8 cellular contexts compared by ENCODE assay signal in genomic region chr12:54398995-54399793, GRCh38. TPM values are rescaled to one million over a fixed set of nuclear protein-coding genes. Genes with fewer than 3 reads are reported as not detected.
A peak's percentile ranks its signal among the peaks of the same experiment; 100 is the strongest.
DNase-seq lines count a peak whose midpoint lies in the region; ATAC-seq, FAIRE-seq and TF ChIP-seq lines count a peak whose summit lies in the region.

No MANE protein-coding gene starts in this region.

- H3K27ac ChIP-seq in A549 (no peak overlapping the region), endodermal cell (ENCODE audit: low read depth, low read length) (no peak overlapping the region)

- H3K4me1 ChIP-seq in A549 (no peaks in the 10 kb centered on the region), NT2/D1 (ENCODE audit: insufficient read depth, insufficient read length) (no peaks in the 10 kb centered on the region), endodermal cell (ENCODE audit: control insufficient read depth, insufficient read depth, low read length) (peaks cover 3% of the 10 kb centered on the region), mucosa of descending colon (ENCODE audit: low read depth) (no peaks in the 10 kb centered on the region)

- H3K4me3 ChIP-seq in A549 = no peak overlapping the region
- H3K4me3 ChIP-seq in NT2/D1 (ENCODE audit: insufficient read length, low read depth) = no peak overlapping the region
- H3K4me3 ChIP-seq in endodermal cell (ENCODE audit: low read length) = no peak overlapping the region
- no peak overlapping the region for H3K4me3 ChIP-seq in mucosa of descending colon

- H3K9me3 ChIP-seq in A549 = no peaks in the 10 kb centered on the region
- no peaks in the 10 kb centered on the region for H3K9me3 ChIP-seq in NT2/D1 (ENCODE audit: insufficient read depth, low read length)
- H3K9me3 ChIP-seq in endodermal cell (ENCODE audit: control insufficient read depth, low read length) = no peaks in the 10 kb centered on the region
- H3K9me3 ChIP-seq in mucosa of descending colon = no peaks in the 10 kb centered on the region

- peak; percentile 82 to 94 for ATAC-seq in A549
- peak; percentile 78 for ATAC-seq in GM18868 (IDR thresholded peaks at IDR 0.05; ENCODE audit: unreplicated experiment)
- ATAC-seq in mucosa of descending colon = peak; percentile 90

- no peak overlapping the region for H3K27ac Mint-ChIP-seq in endodermal cell

- H3K9ac ChIP-seq in NT2/D1 (ENCODE audit: insufficient read length, low read depth) (no peak overlapping the region), endodermal cell (ENCODE audit: extremely low read depth, low read length, poor library complexity, severe bottlenecking) (no peak overlapping the region)

- peaks cover under 1% of the 10 kb centered on the region for H3K27me3 Mint-ChIP-seq in endodermal cell (ENCODE audit: insufficient read depth)

- intact Hi-C loops in mucosa of descending colon (cut with DNase I, micrococcal nuclease) = loop anchor here in 1 of 2 donors (5.0 kb wide), 1 partner anchor 38 kb away; no protein-coding TSS in a partner anchor

- H3K4me1 Mint-ChIP-seq in endodermal cell = peaks cover 3% of the 10 kb centered on the region

- 66% methylated on average over 8 of the region's 8 CpGs for WGBS in A549 (ENCODE audit: missing lambda C conversion rate)
- WGBS in endodermal cell (ENCODE audit: insufficient coverage in 1 of 2, insufficient read length in 1 of 2), 2 experiments = 67 to 77% methylated on average over 6 to 8 of the region's 8 CpGs

- no peaks in the 10 kb centered on the region for H3K9me3 Mint-ChIP-seq in endodermal cell

- no peaks in the 10 kb centered on the region for H3K27me3 ChIP-seq in NT2/D1 (ENCODE audit: insufficient read depth, insufficient read length)
- no peaks in the 10 kb centered on the region for H3K27me3 ChIP-seq in endodermal cell (ENCODE audit: control insufficient read depth, insufficient read depth, low read length, poor library complexity, severe bottlenecking)

- H3K36me3 Mint-ChIP-seq in endodermal cell (ENCODE audit: low read depth) = peaks cover 88% of the 10 kb centered on the region

- H3K36me3 ChIP-seq in NT2/D1 (ENCODE audit: insufficient read depth, insufficient read length, low read length) (peaks cover 96% of the 10 kb centered on the region), endodermal cell (ENCODE audit: control insufficient read depth, insufficient read depth, low read length) (peaks cover 97% of the 10 kb centered on the region), mucosa of descending colon (ENCODE audit: low read depth) (no peaks in the 10 kb centered on the region)

- TF ChIP-seq POLR2A in A549 (IDR thresholded peaks at IDR 0.05; ENCODE audit: low read length) = no peak

- H3K4me2 ChIP-seq in A549 = no peak overlapping the region

- peak; percentile 95 to 99 for TF ChIP-seq RAD21 in A549 (conservative IDR thresholded peaks at IDR 0.05 in 1 of 2, IDR thresholded peaks at IDR 0.05 in 1 of 2)

- peak; percentile 85 to 96 for DNase-seq in A549 (ENCODE audit: low read depth in 1 of 2, low spot score in 1 of 2)
- DNase-seq in HK-2 (ENCODE audit: unreplicated experiment) = peak; percentile 91
- peak; percentile 77 for DNase-seq in NT2/D1 (ENCODE audit: low read depth, low spot score)
- peak; percentile 97 for DNase-seq in activated CD8-positive, alpha-beta memory T cell treated with anti-CD3 and anti-CD28 coated beads for 24 hours
- DNase-seq in endodermal cell = peak; percentile 100
- peak; percentile 75 to 92 (median 90) for DNase-seq in mucosa of descending colon
- peak; percentile 63 to 89 for DNase-seq in stimulated activated CD8-positive, alpha-beta memory T cell treated with anti-CD3 and anti-CD28 coated beads, Interleukin-4, amount 100 ng/mL, for 4 hours (ENCODE audit: low read depth in 2 of 2, low spot score in 1 of 2)

- FAIRE-seq in A549 (lab: Jason Lieb, UNC) = peak; percentile 43

- no peak for TF ChIP-seq EP300 in A549 (IDR thresholded peaks at IDR 0.05)

- TF ChIP-seq CTCF in A549 (IDR thresholded peaks at IDR 0.05) (peak; percentile 96), endodermal cell (conservative IDR thresholded peaks at IDR 0.05) (peak; percentile 99), mucosa of descending colon (IDR thresholded peaks at IDR 0.05) (peak; percentile 95)

- CTCF ChIA-PET in A549 (lab: Yijun Ruan, JAX) = interaction anchor here (0.5 to 12.7 kb wide), 29 partner anchors 9 to 653 kb away, joined by 3 to 1279 read pairs (median 4); partner anchors contain the start of genes COPZ1, ITGA5 and ZNF385A

- POLR2A ChIA-PET in A549 (lab: Yijun Ruan, JAX) = interaction anchor here (0.5 to 1.5 kb wide), 3 partner anchors 19 to 41 kb away, joined by 3 to 15 read pairs (median 7); no protein-coding TSS in a partner anchor

- no peak overlapping the region for H3K4me3 Mint-ChIP-seq in endodermal cell

TF ChIP-seq in A549, 52 proteins besides CTCF, POLR2A, EP300 and RAD21 (continues in another document):
- no peak for TF ChIP-seq PBX3 (IDR thresholded peaks at IDR 0.05)
- TF ChIP-seq NPAS2 (CRISPR knock-in tag; IDR thresholded peaks at IDR 0.05; ENCODE audit: borderline replicate concordance) = no peak
- no peak for TF ChIP-seq REST (IDR thresholded peaks at IDR 0.05)
- TF ChIP-seq FOXS1 (CRISPR knock-in tag; IDR thresholded peaks at IDR 0.05) = no peak
- no peak for TF ChIP-seq HES2 (IDR thresholded peaks at IDR 0.05)
- TF ChIP-seq CHD2 (IDR thresholded peaks at IDR 0.05; ENCODE audit: low read length, partially characterized antibody) = peak; percentile 16
- TF ChIP-seq SMC3 (IDR thresholded peaks at IDR 0.05) = peak; percentile 97

RNA-seq across cellular contexts. Expression of gene ZNF385A, which starts 14.7 kb away (rescaled TPM):
- polyA plus RNA-seq in A549 (2011; rRNA removed) = 1.8 and 3.0 TPM in 2 replicates
- polyA plus RNA-seq in A549 (2012; cell fraction: cytosol; rRNA removed) = 3.6 and 5.9 TPM in 2 replicates
- 3.9 and 4.4 TPM in 2 replicates for polyA plus RNA-seq in A549 (2012; cell fraction: nucleus; rRNA removed)
- polyA plus RNA-seq in A549 (2017; fragmentation: RNase III; extraction: RNeasy Plus Mini Kit Qiagen cat#74134 plus additional on column Dnase treatment) = 10.0 to 14.9 TPM (median 14.1 TPM) in 3 replicates
- 9.2 and 9.4 TPM in 2 replicates for polyA minus RNA-seq in A549 (2011; rRNA and poly(A)+ RNA removed)
- total RNA-seq in endodermal cell = 10 to 100 TPM; 10.5 to 16.3 TPM
- 39.3 TPM for polyA plus RNA-seq in endodermal cell (2013, experiment 1 of 2)
- 35.5 TPM for polyA plus RNA-seq in endodermal cell (2013, experiment 2 of 2)
- 10 to 100 TPM in 2 of 3 donors, 1 to 10 TPM in 1; 3.5 to 15.0 (median 10.4) TPM for total RNA-seq in mucosa of descending colon

RNA-seq across cellular contexts. Expression of gene ITGA5, which starts 19.9 kb away (rescaled TPM):
- polyA plus RNA-seq in A549 (2011; rRNA removed) (31.7 and 36.1 TPM in 2 replicates), A549 (2017; fragmentation: RNase III; extraction: RNeasy Plus Mini Kit Qiagen cat#74134 plus additional on column Dnase treatment) (21.5 to 30.0 TPM (median 27.2 TPM) in 3 replicates)
- polyA plus RNA-seq in A549 (2012; cell fraction: cytosol; rRNA removed) = 16.5 and 22.7 TPM in 2 replicates
- 49.4 and 51.0 TPM in 2 replicates for polyA plus RNA-seq in A549 (2012; cell fraction: nucleus; rRNA removed)
- 57.4 and 67.8 TPM in 2 replicates for polyA minus RNA-seq in A549 (2011; rRNA and poly(A)+ RNA removed)
- total RNA-seq in endodermal cell (100 to 1,000 TPM; 189 to 243 TPM), mucosa of descending colon (100 to 1,000 TPM in 1 of 3 donors, 10 to 100 TPM in 1, 1 to 10 TPM in 1; 8.0 to 201 (median 61.8) TPM)
- 71.1 TPM for polyA plus RNA-seq in endodermal cell (2013, experiment 1 of 2)
- polyA plus RNA-seq in endodermal cell (2013, experiment 2 of 2) = 77.0 TPM

RNA-seq across cellular contexts. Expression of gene GPR84, which starts 34.9 kb away (rescaled TPM):
- polyA plus RNA-seq in A549 (2011; rRNA removed) (not detected in 2 replicates), A549 (2017; fragmentation: RNase III; extraction: RNeasy Plus Mini Kit Qiagen cat#74134 plus additional on column Dnase treatment) (0.04 TPM in 1 of 3 replicates, not detected in the others)
- polyA plus RNA-seq in A549 (2012; cell fraction: cytosol; rRNA removed) = 0.04 TPM in 1 of 2 replicates, not detected in the other
- 0.15 and 0.18 TPM in 2 replicates for polyA plus RNA-seq in A549 (2012; cell fraction: nucleus; rRNA removed)
- polyA minus RNA-seq in A549 (2011; rRNA and poly(A)+ RNA removed) = not detected in 2 replicates
- total RNA-seq in endodermal cell (not detected), mucosa of descending colon (1 to 10 TPM in 1 of 3 donors, under 1 TPM in 1, not detected in 1; 0.60 to 1.7 TPM)
- 0.11 TPM for polyA plus RNA-seq in endodermal cell (2013, experiment 1 of 2)
- polyA plus RNA-seq in endodermal cell (2013, experiment 2 of 2) = not detected
